In the genomic region with DNA sequence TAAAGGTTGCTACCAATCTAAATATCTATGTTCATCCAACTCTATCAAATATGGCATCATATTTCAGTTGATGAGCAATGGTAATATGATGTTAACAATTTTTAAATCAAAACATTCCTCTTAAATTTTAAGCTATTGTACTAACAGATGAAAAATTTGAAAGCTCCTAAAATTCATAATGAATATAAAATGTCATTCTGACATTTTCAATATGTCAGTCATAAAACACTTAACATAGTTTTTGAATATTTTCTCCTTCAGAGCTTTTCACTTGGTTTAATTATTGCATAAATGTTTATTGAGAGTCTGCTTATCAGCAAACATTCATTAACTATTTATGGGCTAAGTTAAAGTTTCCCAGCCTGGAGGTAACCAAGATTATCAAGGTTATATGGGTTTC, we compare ENCODE assay signal across 25 cellular contexts.
"Had no signal": no experiment of that assay in that cellular context is flagged by ENCODE, and none has a peak within 500 bp of the region (broad histone marks: within the 10 kb centered on the region; RNA-seq: fewer than 3 reads in every experiment).

No MANE protein-coding gene starts in this region.

- DNase-seq: effector CD4-positive, alpha-beta T cell; endodermal cell; erythroblast; heart left ventricle; hippocampal formation; islet precursor cell; left cardiac atrium; left ventricle myocardium inferior; mesenchymal stem cell; midbrain; occipital lobe; psoas muscle; retina; right lobe of liver; stimulated activated CD4-positive, alpha-beta T cell treated with anti-CD3 and anti-CD28 coated beads, Interleukin-12 subunit alpha, Interleukin-12 subunit beta, amount 100 ng/mL, for 4 hours; stimulated activated CD4-positive, alpha-beta T cell treated with anti-CD3 and anti-CD28 coated beads, Interleukin-2, amount 100 ng/mL, for 48 hours; stimulated activated naive CD4-positive, alpha-beta T cell treated with Interleukin-2 at 50 U/mL for 16 hours had no signal

- ATAC-seq: heart left ventricle; left cardiac atrium; natural killer cell treated with Interleukin-12 subunit alpha and Interleukin-12 subunit beta and Interleukin-15 and Interleukin-18, amount 100 ng/mL, for 72 hours; psoas muscle had no signal

- H3K9me3 ChIP-seq: heart left ventricle, psoas muscle, right lobe of liver had no signal

- H3K27ac ChIP-seq: heart left ventricle, left ventricle myocardium inferior, neural progenitor cell, psoas muscle, right lobe of liver, skin epidermis had no signal

- FAIRE-seq: endothelial cell of umbilical vein, frontal cortex, urothelium cell line had no signal

- H3K4me2 ChIP-seq: neural progenitor cell had no signal

- H2AFZ ChIP-seq: neural progenitor cell had no signal

- H3K36me3 ChIP-seq: heart left ventricle, left ventricle myocardium inferior, neural progenitor cell, right lobe of liver had no signal

- H3K4me1 ChIP-seq: heart left ventricle, left ventricle myocardium inferior, neural progenitor cell, psoas muscle had no signal

- H3K9ac ChIP-seq: neural progenitor cell had no signal

- H3K27me3 ChIP-seq: heart left ventricle, neural progenitor cell, right lobe of liver had no signal

- H3K4me3 ChIP-seq: coronary artery, heart left ventricle, left ventricle myocardium inferior, lung, neural progenitor cell, psoas muscle, right lobe of liver, skin epidermis had no signal
